ENCODE assay signal across 14 cellular contexts in genomic region chr5:173778784-173779304, GRCh38.
A peak's percentile ranks its signal among the peaks of the same experiment; 100 is the strongest.
DNase-seq lines count a peak whose midpoint lies in the region; ATAC-seq, FAIRE-seq and TF ChIP-seq lines count a peak whose summit lies in the region.
"Had no signal": no experiment of that assay in that cellular context is flagged by ENCODE, and none has a peak within 500 bp of the region (broad histone marks: within the 10 kb centered on the region; RNA-seq: fewer than 3 reads in every experiment).

No MANE protein-coding gene starts in this region.

- ATAC-seq in stimulated activated memory B cell treated with anti-CD40 and anti-IgM and Interleukin-4, amounts not matched to agents 10 μg/mL and 1 μg/mL and 100 μg/mL, for 72 hours = no peak
- ATAC-seq in activated T-cell treated with anti-CD3 and anti-CD28 coated beads, Interleukin-2, amount 50 U/mL, for 4 hours = no peak
- ATAC-seq: activated CD8-positive, alpha-beta memory T cell treated with anti-CD3 and anti-CD28 coated beads, Interleukin-2, amount 10 ng/mL, durations not matched to agents 7 days and 5 days had no signal

- no peaks in the 10 kb centered on the region for H3K9me3 Mint-ChIP-seq in stimulated activated memory B cell treated with anti-CD40 and anti-IgM and Interleukin-4, amounts not matched to agents 10 μg/mL and 1 μg/mL and 100 μg/mL, for 72 hours
- H3K9me3 Mint-ChIP-seq in activated T-cell treated with anti-CD3 and anti-CD28 coated beads, Interleukin-2, amount 50 U/mL, for 4 hours = no peaks in the 10 kb centered on the region

- no peak overlapping the region for H3K4me3 ChIP-seq in fibroblast of villous mesenchyme (ENCODE audit: low read depth, low read length)
- H3K4me3 ChIP-seq: MG63 had no signal

- no peak for TF ChIP-seq CTCF in fibroblast of villous mesenchyme (IDR thresholded peaks at IDR 0.05; ENCODE audit: insufficient read depth, low read depth, low read length)

- peak; percentile 4 to 74 for DNase-seq in NOMO-1 (lab: John Stamatoyannopoulos, UW; ENCODE audit: unreplicated experiment in 2 of 2)
- no peak for DNase-seq in NOMO-1 treated with dmso at 0.1 percent for 144 hours (lab: John Stamatoyannopoulos, UW; ENCODE audit: unreplicated experiment)
- DNase-seq in OCI-M1 (lab: John Stamatoyannopoulos, UW) = peak; percentile 49
- DNase-seq in fibroblast of villous mesenchyme (ENCODE audit: low read depth) = peak; percentile 42
- DNase-seq in DMS79 treated with DMSO at 0.1 percent for 48 hours (lab: John Stamatoyannopoulos, UW) = no peak
- DNase-seq in HTR-8/SVneo (ENCODE audit: insufficient read length, low spot score) = no peak
- DNase-seq in activated T-cell treated with anti-CD3 and anti-CD28 coated beads, Interleukin-2, amount 50 U/mL, for 4 hours = no peak
- DNase-seq: 8988T; activated CD8-positive, alpha-beta memory T cell treated with anti-CD3 and anti-CD28 coated beads, Interleukin-2, amount 10 ng/mL, durations not matched to agents 7 days and 5 days; DMS 273 treated with DMSO at 0.1 percent for 48 hours; MG63; NCI-H446; T1000 had no signal

- no peak for FAIRE-seq in HTR-8/SVneo (lab: Jason Lieb, UNC)

- H3K27me3 Mint-ChIP-seq in stimulated activated memory B cell treated with anti-CD40 and anti-IgM and Interleukin-4, amounts not matched to agents 10 μg/mL and 1 μg/mL and 100 μg/mL, for 72 hours = no peaks in the 10 kb centered on the region
- no peaks in the 10 kb centered on the region for H3K27me3 Mint-ChIP-seq in activated T-cell treated with anti-CD3 and anti-CD28 coated beads, Interleukin-2, amount 50 U/mL, for 4 hours (ENCODE audit: low read depth)
- H3K27me3 Mint-ChIP-seq: activated CD8-positive, alpha-beta memory T cell treated with anti-CD3 and anti-CD28 coated beads, Interleukin-2, amount 10 ng/mL, durations not matched to agents 7 days and 5 days had no signal

- no peaks in the 10 kb centered on the region for H3K36me3 Mint-ChIP-seq in stimulated activated memory B cell treated with anti-CD40 and anti-IgM and Interleukin-4, amounts not matched to agents 10 μg/mL and 1 μg/mL and 100 μg/mL, for 72 hours
- H3K36me3 Mint-ChIP-seq in activated T-cell treated with anti-CD3 and anti-CD28 coated beads, Interleukin-2, amount 50 U/mL, for 4 hours (ENCODE audit: insufficient read depth) = no peaks in the 10 kb centered on the region
- H3K36me3 Mint-ChIP-seq: activated CD8-positive, alpha-beta memory T cell treated with anti-CD3 and anti-CD28 coated beads, Interleukin-2, amount 10 ng/mL, durations not matched to agents 7 days and 5 days had no signal

- H3K27ac Mint-ChIP-seq in stimulated activated memory B cell treated with anti-CD40 and anti-IgM and Interleukin-4, amounts not matched to agents 10 μg/mL and 1 μg/mL and 100 μg/mL, for 72 hours = peak overlapping the region; percentile 9
- H3K27ac Mint-ChIP-seq: activated CD8-positive, alpha-beta memory T cell treated with anti-CD3 and anti-CD28 coated beads, Interleukin-2, amount 10 ng/mL, durations not matched to agents 7 days and 5 days had no signal

- H3K4me3 Mint-ChIP-seq in stimulated activated memory B cell treated with anti-CD40 and anti-IgM and Interleukin-4, amounts not matched to agents 10 μg/mL and 1 μg/mL and 100 μg/mL, for 72 hours = no peak overlapping the region
- no peak overlapping the region for H3K4me3 Mint-ChIP-seq in activated T-cell treated with anti-CD3 and anti-CD28 coated beads, Interleukin-2, amount 50 U/mL, for 4 hours
- H3K4me3 Mint-ChIP-seq: activated CD8-positive, alpha-beta memory T cell treated with anti-CD3 and anti-CD28 coated beads, Interleukin-2, amount 10 ng/mL, durations not matched to agents 7 days and 5 days had no signal

- peaks cover 56% of the 10 kb centered on the region for H3K4me1 Mint-ChIP-seq in stimulated activated memory B cell treated with anti-CD40 and anti-IgM and Interleukin-4, amounts not matched to agents 10 μg/mL and 1 μg/mL and 100 μg/mL, for 72 hours
- peaks cover 30% of the 10 kb centered on the region for H3K4me1 Mint-ChIP-seq in activated T-cell treated with anti-CD3 and anti-CD28 coated beads, Interleukin-2, amount 50 U/mL, for 4 hours (ENCODE audit: low read depth)

Comparison
In these comparisons a context has a peak if more than half of its experiments do, and no peak if none do; other contexts are left out.
1. DNase-seq: peak in NOMO-1 (2 of 2), OCI-M1 (single experiment) and fibroblast of villous mesenchyme (single experiment); none in NOMO-1 treated with dmso at 0.1 percent for 144 hours (single experiment), DMS79 treated with DMSO at 0.1 percent for 48 hours (single experiment), HTR-8/SVneo (single experiment) and activated T-cell treated with anti-CD3 and anti-CD28 coated beads, Interleukin-2, amount 50 U/mL, for 4 hours (single experiment).